Comparison of ENCODE assay signal across 8 cellular contexts in the genomic region with DNA sequence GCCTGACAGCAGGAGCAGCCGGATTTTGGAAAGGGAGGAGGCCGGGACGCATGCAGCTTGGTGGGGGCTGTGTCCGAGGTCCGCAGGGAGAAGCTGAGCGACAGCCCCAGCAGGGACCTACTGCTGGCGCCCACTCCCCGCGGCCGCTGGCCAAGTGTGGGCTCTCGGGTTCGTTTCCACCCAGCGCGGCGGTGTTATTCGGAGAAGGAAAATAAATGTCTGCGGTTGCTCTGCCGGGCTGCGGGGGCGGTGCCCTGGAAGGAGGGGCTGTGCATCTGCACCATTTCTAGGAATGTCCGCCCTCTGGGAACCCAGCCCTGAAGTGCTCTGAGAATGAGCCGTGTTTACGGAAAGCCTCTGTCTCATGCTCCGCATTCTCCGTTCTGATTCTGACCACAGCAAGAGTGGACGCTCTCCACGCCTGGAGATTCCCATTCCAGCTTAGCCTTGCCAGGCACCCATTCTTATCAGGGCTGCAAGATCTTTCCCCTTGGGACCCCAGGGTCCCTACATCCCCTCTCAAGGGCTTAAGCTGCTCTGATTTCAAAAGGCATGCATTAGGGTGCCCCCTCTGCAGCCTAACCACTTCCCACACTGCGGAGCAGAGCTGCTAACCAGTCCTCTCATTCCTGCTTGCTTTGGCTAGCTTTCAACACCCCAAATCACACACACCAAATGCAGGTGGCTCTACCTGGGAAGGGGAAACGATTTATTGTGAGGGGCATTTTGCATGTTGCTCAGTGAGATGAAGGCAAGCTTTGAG.
DNase-seq lines count a peak whose midpoint lies in the region; ATAC-seq, FAIRE-seq and TF ChIP-seq lines count a peak whose summit lies in the region.

No MANE protein-coding gene starts in this region.

- H3K27ac ChIP-seq in HUES64 (ENCODE audit: low read depth, low read length), result no peak overlapping the region
- H3K27ac ChIP-seq in duodenal mucosa (ENCODE audit: low read depth, low read length), result no peak overlapping the region
- H3K27ac ChIP-seq in HepG2 (ENCODE audit: extremely low read length, insufficient read depth, low read length), result no peak overlapping the region
- peak overlapping the region; percentile 86 for H3K27ac ChIP-seq in stomach smooth muscle (ENCODE audit: low read length)

- H3K4me1 ChIP-seq in HUES64 (ENCODE audit: insufficient read depth, low read length), result 0 out of 2 replicates have a peak, but pooled peaks cover 5% of the 10 kb centered on the region
- H3K4me1 ChIP-seq in duodenal mucosa (ENCODE audit: control insufficient read depth in 1 of 2, insufficient read depth in 2 of 2, low read length in 2 of 2), result no peaks in the 10 kb centered on the region
- no peaks in the 10 kb centered on the region for H3K4me1 ChIP-seq in HepG2 (ENCODE audit: insufficient read depth, low read length)
- H3K4me1 ChIP-seq in stomach smooth muscle (ENCODE audit: control insufficient read depth, insufficient read depth, low read length), result peaks cover 22% of the 10 kb centered on the region

- no peak overlapping the region for H2AFZ ChIP-seq in HepG2 (ENCODE audit: low read length)

- in situ Hi-C loops in HepG2 (cut with HindIII; ENCODE audit: extremely low pct_ligation_motif_present, low pct_unique_long_range_greater_than_20kb), result no loop called here

- TF ChIP-seq POLR2A in HepG2 (IDR thresholded peaks at IDR 0.05; ENCODE audit: insufficient read depth in 1 of 2, low read depth in 2 of 2, low read length in 2 of 2), result no peak

- H3K9ac ChIP-seq in HUES64 (ENCODE audit: low read depth, low read length), result peak overlapping the region; percentile 22
- H3K9ac ChIP-seq in duodenal mucosa (ENCODE audit: low read depth in 1 of 2, low read length in 2 of 2), result no peak overlapping the region
- H3K9ac ChIP-seq in HepG2 (ENCODE audit: insufficient read depth, low read depth, low read length), result no peak overlapping the region
- peak overlapping the region; percentile 51 to 72 for H3K9ac ChIP-seq in stomach smooth muscle (ENCODE audit: low read length in 2 of 2)

- H3K79me2 ChIP-seq in HepG2 (ENCODE audit: insufficient read depth, low read length), result no peaks in the 10 kb centered on the region

- CTCF ChIA-PET in AG04449 (lab: Yijun Ruan, JAX) (interaction anchor here (1.2 to 1.7 kb wide), 2 partner anchors 20 to 553 kb away, joined by 3 to 4 read pairs; no protein-coding TSS in a partner anchor), HepG2 (lab: Yijun Ruan, JAX; ENCODE audit: low intra/inter-chr PET ratio, low total read pairs) (no interaction called here)

- no peak for TF ChIP-seq EP300 in HepG2 (IDR thresholded peaks at IDR 0.05; ENCODE audit: low read depth in 2 of 2, low read length in 2 of 2)
- no peak for TF ChIP-seq EP300 in HepG2 (CRISPR knock-in tag; IDR thresholded peaks at IDR 0.05; ENCODE audit: borderline replicate concordance)

- FAIRE-seq in HepG2 (lab: Jason Lieb, UNC), result no peak

- peak; percentile 32; the same call in 2 of the 3 replicates for ATAC-seq in HepG2

- TF ChIP-seq CTCF in AG04449 (IDR thresholded peaks at IDR 0.05; ENCODE audit: insufficient read depth, low read length, missing control alignments) (no peak), HepG2 (CRISPR knock-in tag; IDR thresholded peaks at IDR 0.05) (no peak)

- peaks cover 11% of the 10 kb centered on the region for H3K27me3 ChIP-seq in HUES64 (ENCODE audit: insufficient read depth, low read length)
- peaks cover 0 to 3% of the 10 kb centered on the region in 2 donors for H3K27me3 ChIP-seq in duodenal mucosa (ENCODE audit: control insufficient read depth in 1 of 2, insufficient read depth in 2 of 2, low read length in 2 of 2)
- no peaks in the 10 kb centered on the region for H3K27me3 ChIP-seq in HepG2 (ENCODE audit: control insufficient read depth in 1 of 2, insufficient read depth in 2 of 2, low read length in 2 of 2)
- no peaks in the 10 kb centered on the region for H3K27me3 ChIP-seq in stomach smooth muscle (ENCODE audit: control insufficient read depth in 1 of 2, insufficient read depth in 2 of 2, low read length in 2 of 2)

- intact Hi-C loops in HepG2 (cut with micrococcal nuclease; ENCODE audit: unreplicated experiment), result no loop called here

- H3K36me3 ChIP-seq in HUES64 (ENCODE audit: insufficient read depth, low read length) (no peaks in the 10 kb centered on the region), duodenal mucosa (ENCODE audit: control insufficient read depth in 1 of 2, insufficient read depth in 2 of 2, low read length in 2 of 2) (no peaks in the 10 kb centered on the region), HepG2 (replicated peaks in 1 of 2; ENCODE audit: control insufficient read depth in 1 of 2, insufficient read depth in 2 of 2, low read length in 2 of 2) (no peaks in the 10 kb centered on the region), stomach smooth muscle (ENCODE audit: control insufficient read depth in 2 of 2, insufficient read depth in 2 of 2, low read length in 2 of 2) (no peaks in the 10 kb centered on the region)

- peak overlapping the region; percentile 53 for H3K4me3 ChIP-seq in AG04449 (ENCODE audit: low read depth, low read length)
- peak overlapping the region; percentile 64 for H3K4me3 ChIP-seq in HUES64 (ENCODE audit: low read length)
- peak overlapping the region; percentile 3 to 33 for H3K4me3 ChIP-seq in duodenal mucosa (ENCODE audit: low read depth in 1 of 2, low read length in 2 of 2)
- H3K4me3 ChIP-seq in HepG2 (replicated peaks in 1 of 3; ENCODE audit: insufficient read depth in 1 of 3, low read depth in 2 of 3, low read length in 3 of 3), result no peak overlapping the region
- peak overlapping the region; percentile 40 to 78 for H3K4me3 ChIP-seq in stomach smooth muscle (ENCODE audit: low read length in 2 of 2)

- H3K9me3 ChIP-seq in HUES64 (ENCODE audit: insufficient read depth, low read depth, low read length) (no peaks in the 10 kb centered on the region), duodenal mucosa (ENCODE audit: control insufficient read depth in 1 of 2, low read length in 2 of 2) (no peaks in the 10 kb centered on the region), HepG2 (ENCODE audit: low read length) (no peaks in the 10 kb centered on the region; the same call in 1 of the 2 replicates), stomach smooth muscle (ENCODE audit: control insufficient read depth in 2 of 2, low read length in 2 of 2) (no peaks in the 10 kb centered on the region)

- no peak overlapping the region for H3K4me2 ChIP-seq in HepG2 (ENCODE audit: low read depth, low read length)

- no TSS peak for BruUV-seq in HepG2 (replicated peaks; lab: Mats Ljungman, UMichigan)

- DNase-seq in AG04449 (ENCODE audit: low read depth, low spot score), result peak; percentile 41
- no peak for DNase-seq in HepG2 (ENCODE audit: low spot score)
- DNase-seq in NCI-H1694 (lab: John Stamatoyannopoulos, UW), result no peak
- no peak for DNase-seq in cerebellar nuclear complex (lab: John Stamatoyannopoulos, UW)
- no peak for DNase-seq in SW 1271 (lab: John Stamatoyannopoulos, UW)

- POLR2A ChIA-PET in AG04449 (lab: Yijun Ruan, JAX), result interaction anchor here (0.7 kb wide), 1 partner anchor 503 kb away, joined by 4 read pairs; no protein-coding TSS in a partner anchor
- POLR2A ChIA-PET in HepG2 (lab: Yijun Ruan, JAX), result no interaction called here

- WGBS in HUES64, result 5% methylated on average over 29 of the region's 29 CpGs
- WGBS in HepG2 (ENCODE audit: low lambda C conversion rate), result 40% methylated on average over 3 of the region's 29 CpGs

- no peak for TF ChIP-seq RAD21 in HepG2 (CRISPR knock-in tag; IDR thresholded peaks at IDR 0.05)

- no peaks in the 10 kb centered on the region for H4K20me1 ChIP-seq in HepG2 (ENCODE audit: insufficient read depth, low read length)

TF ChIP-seq in HepG2, 621 proteins besides CTCF, POLR2A, EP300 and RAD21:
- TF ChIP-seq ZNF234 (CRISPR knock-in tag; conservative IDR thresholded peaks at IDR 0.05) (no peak), SMAD3 (CRISPR knock-in tag; IDR thresholded peaks at IDR 0.05) (no peak), ZBTB38 (CRISPR knock-in tag; IDR thresholded peaks at IDR 0.05) (no peak), KLF11 (CRISPR knock-in tag; IDR thresholded peaks at IDR 0.05) (no peak), ZNF280D (CRISPR knock-in tag; IDR thresholded peaks at IDR 0.05) (no peak), RCOR2 (CRISPR knock-in tag; IDR thresholded peaks at IDR 0.05) (no peak), ZNF501 (CRISPR knock-in tag; IDR thresholded peaks at IDR 0.05) (no peak), ADNP (CRISPR knock-in tag; IDR thresholded peaks at IDR 0.05) (no peak), ZNF777 (CRISPR knock-in tag; IDR thresholded peaks at IDR 0.05) (no peak), XBP1 (CRISPR knock-in tag; IDR thresholded peaks at IDR 0.05) (no peak)
TF ChIP-seq in HepG2: peak in this region for 0.

Comparison
In these comparisons a context has a peak if more than half of its experiments do, and no peak if none do; other contexts are left out.
1. H3K4me3 ChIP-seq: peak in AG04449 (single experiment), HUES64 (single experiment), duodenal mucosa (2 of 2) and stomach smooth muscle (2 of 2); none in HepG2 (0 of 3).
2. H3K9ac ChIP-seq: peak in HUES64 (single experiment) and stomach smooth muscle (2 of 2); none in duodenal mucosa (0 of 2) and HepG2 (single experiment).